In genomic region chr11:45087301-45087700, GRCh38 we compare ENCODE assay signal across 14 cellular contexts. TPM values are rescaled to one million over a fixed set of nuclear protein-coding genes. Genes with fewer than 3 reads are reported as not detected.
DNase-seq lines count a peak whose midpoint lies in the region; ATAC-seq and TF ChIP-seq lines count a peak whose summit lies in the region.
"Had no signal": no experiment of that assay in that cellular context is flagged by ENCODE, and none has a peak within 500 bp of the region (broad histone marks: within the 10 kb centered on the region; RNA-seq: fewer than 3 reads in every experiment).

No MANE protein-coding gene starts in this region.

- no peak for TF ChIP-seq POLR2A in sigmoid colon (IDR thresholded peaks at IDR 0.05)

- peak overlapping the region; percentile 65 for H3K4me2 ChIP-seq in DOHH2 (ENCODE audit: low read length)

- WGBS in sigmoid colon, 2 donors, result 75 to 83% methylated on average over 4 of the region's 4 CpGs

- no peaks in the 10 kb centered on the region for H3K9me2 ChIP-seq in DOHH2 (replicated peaks; ENCODE audit: control insufficient read depth, low read length)

- TF ChIP-seq EP300 in sigmoid colon (IDR thresholded peaks at IDR 0.05), result no peak

- TF ChIP-seq CTCF in DOHH2 (IDR thresholded peaks at IDR 0.05; ENCODE audit: low read depth, low read length, poor library complexity, severe bottlenecking), result no peak
- no peak for TF ChIP-seq CTCF in sigmoid colon (IDR thresholded peaks at IDR 0.05)

- no peaks in the 10 kb centered on the region for H3K9me3 ChIP-seq in DOHH2 (ENCODE audit: control insufficient read depth, insufficient read depth, low read length)
- H3K9me3 ChIP-seq in sigmoid colon, result no peaks in the 10 kb centered on the region
- H3K9me3 ChIP-seq: testis had no signal

- peak; percentile 26 for DNase-seq in NCI-H1417 treated with DMSO at 0.1 percent for 48 hours (lab: John Stamatoyannopoulos, UW)
- no peak for DNase-seq in sigmoid colon
- DNase-seq in NCI-H2196 (lab: John Stamatoyannopoulos, UW; ENCODE audit: unreplicated experiment), result no peak
- no peak for DNase-seq in stimulated activated CD4-positive, alpha-beta T cell treated with anti-CD3 and anti-CD28 coated beads, Interleukin-2, amount 100 ng/mL, for 24 hours
- DNase-seq: activated CD4-positive, alpha-beta T cell treated with anti-CD3 and anti-CD28 coated beads for 36 hours; MM.1S; NK-92 treated with Interleukin-12 subunit alpha and Interleukin-12 subunit beta, amount 100 ng/mL, for 24 hours; testis had no signal

- H3K27ac ChIP-seq in DOHH2 (ENCODE audit: low read depth, low read length) (peak overlapping the region; percentile 88), cingulate gyrus (ENCODE audit: low read depth, low read length) (peak overlapping the region; percentile 14), sigmoid colon (peak overlapping the region; percentile 12 to 84 (median 48))
- H3K27ac ChIP-seq: HL-60, testis had no signal

- H3K4me3 ChIP-seq in DOHH2 (ENCODE audit: low read length) (peak overlapping the region; percentile 45), sigmoid colon (no peak overlapping the region)
- H3K4me3 ChIP-seq: testis had no signal

- intact Hi-C loops in sigmoid colon (cut with DNase I), result no loop called here

- no peaks in the 10 kb centered on the region for H3K36me3 ChIP-seq in DOHH2 (ENCODE audit: control insufficient read depth, low read length)
- H3K36me3 ChIP-seq in sigmoid colon, result no peaks in the 10 kb centered on the region

- no peaks in the 10 kb centered on the region for H3K79me2 ChIP-seq in DOHH2 (ENCODE audit: control insufficient read depth, low read length)

- peaks cover 21% of the 10 kb centered on the region; the same call in 1 of the 2 replicates for H3F3A ChIP-seq in DOHH2 (ENCODE audit: control insufficient read depth, insufficient read depth)

- H3K27me3 ChIP-seq in DOHH2 (ENCODE audit: control insufficient read depth, low read length), result 0 out of 2 replicates have a peak, but pooled peaks cover 3% of the 10 kb centered on the region
- peaks cover 0 to 6% (median 0%) of the 10 kb centered on the region in 3 donors for H3K27me3 ChIP-seq in sigmoid colon
- H3K27me3 ChIP-seq: testis had no signal

- H4K20me1 ChIP-seq in DOHH2 (ENCODE audit: control insufficient read depth, insufficient read depth, low read depth, low read length), result no peaks in the 10 kb centered on the region

- H3K4me1 ChIP-seq in DOHH2 (ENCODE audit: control insufficient read depth, low read length) (peaks cover 93% of the 10 kb centered on the region), sigmoid colon (peaks cover 0 to 39% (median 34%) of the 10 kb centered on the region in 4 donors)

- ATAC-seq in HG02981 (IDR thresholded peaks at IDR 0.05; ENCODE audit: unreplicated experiment), result no peak
- ATAC-seq: activated CD4-positive, alpha-beta T cell treated with anti-CD3 and anti-CD28 coated beads for 36 hours; esophagus mucosa; right cardiac atrium had no signal

RNA-seq across cellular contexts. Expression of gene PRDM11, which starts 59.1 kb away (rescaled TPM):
- total RNA-seq in sigmoid colon, result 10 to 100 TPM; 12.7 to 23.2 (median 20.7) TPM
- polyA plus RNA-seq in sigmoid colon, result 1 to 10 TPM in 2 of 3 donors, under 1 TPM in 1; 0.92 to 4.3 (median 1.8) TPM

Comparison
In these comparisons a context has a peak if more than half of its experiments do, and no peak if none do; other contexts are left out.
1. H3K27ac ChIP-seq: peak in every context shown above with its lines; median percentile 88 in DOHH2; 48 in sigmoid colon; 14 in cingulate gyrus.